ENCODE assay signal across 18 cellular contexts in the genomic region with DNA sequence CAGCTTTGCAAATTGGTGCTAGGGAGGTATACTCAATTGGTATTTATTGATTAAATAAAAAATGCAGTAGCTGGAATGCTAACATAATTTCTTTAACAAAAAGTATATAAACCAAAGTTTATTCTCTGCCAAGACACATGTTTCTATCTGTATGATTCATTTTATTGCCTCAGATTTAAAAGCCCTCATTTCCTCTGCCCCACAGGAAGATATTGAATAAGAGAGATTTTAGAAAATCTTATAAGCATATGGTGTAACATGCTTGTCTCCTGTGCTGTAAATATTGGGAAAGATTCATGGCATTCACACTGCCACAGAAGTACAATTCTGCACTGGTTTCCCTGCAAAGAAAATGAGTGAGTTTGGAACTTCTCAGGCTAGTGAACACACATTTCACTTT.
A peak's percentile ranks its signal among the peaks of the same experiment; 100 is the strongest.
DNase-seq lines count a peak whose midpoint lies in the region; ATAC-seq and TF ChIP-seq lines count a peak whose summit lies in the region.
"Had no signal": no experiment of that assay in that cellular context is flagged by ENCODE, and none has a peak within 500 bp of the region (broad histone marks: within the 10 kb centered on the region; RNA-seq: fewer than 3 reads in every experiment).

No MANE protein-coding gene starts in this region.

- H3K27ac Mint-ChIP-seq in MCF 10A (ENCODE audit: low read depth, unreplicated experiment) = no peak overlapping the region
- H3K27ac Mint-ChIP-seq in activated naive CD8-positive, alpha-beta T cell treated with anti-CD3 and anti-CD28 coated beads for 36 hours = no peak overlapping the region
- H3K27ac Mint-ChIP-seq: CD4-positive, alpha-beta memory T cell; GM23338 had no signal

- dilution Hi-C loops in mammary epithelial cell (cut with HindIII; ENCODE audit: low sequenced_read_pairs) = no loop called here

- TF ChIP-seq CTCF in MCF 10A (IDR thresholded peaks at IDR 0.05; ENCODE audit: unreplicated experiment) (no peak), mammary epithelial cell (conservative IDR thresholded peaks at IDR 0.05 in 1 of 2, IDR thresholded peaks at IDR 0.05 in 1 of 2; ENCODE audit: extremely low read depth in 1 of 2, insufficient read depth in 1 of 2, low read depth in 1 of 2, low read length in 2 of 2) (no peak), brain microvascular endothelial cell (IDR thresholded peaks at IDR 0.05; ENCODE audit: low read depth, low read length, missing control alignments) (no peak), fibroblast of mammary gland (conservative IDR thresholded peaks at IDR 0.05; ENCODE audit: control insufficient read depth, insufficient read depth, low read depth, low read length) (no peak)

- H3K9me3 Mint-ChIP-seq in MCF 10A (ENCODE audit: unreplicated experiment) = no peaks in the 10 kb centered on the region
- H3K9me3 Mint-ChIP-seq in activated naive CD8-positive, alpha-beta T cell treated with anti-CD3 and anti-CD28 coated beads for 36 hours = peaks cover 6% of the 10 kb centered on the region
- H3K9me3 Mint-ChIP-seq: GM23338 had no signal

- in situ Hi-C loops in mammary epithelial cell (cut with MboI; ENCODE audit: low sequenced_read_pairs in 2 of 2) = no loop called here
- in situ Hi-C loops in brain microvascular endothelial cell (cut with HindIII; ENCODE audit: low pct_ligation_motif_present, low sequenced_read_pairs) = no loop called here

- H3K9ac ChIP-seq in mammary epithelial cell (ENCODE audit: insufficient read depth, low read length) = no peak overlapping the region

- H3K79me2 ChIP-seq in mammary epithelial cell (ENCODE audit: insufficient read depth, low read length) = no peaks in the 10 kb centered on the region

- H3K4me1 Mint-ChIP-seq in MCF 10A (ENCODE audit: insufficient read depth, unreplicated experiment) = peaks cover 8% of the 10 kb centered on the region
- H3K4me1 Mint-ChIP-seq in activated naive CD8-positive, alpha-beta T cell treated with anti-CD3 and anti-CD28 coated beads for 36 hours = no peaks in the 10 kb centered on the region
- H3K4me1 Mint-ChIP-seq: CD4-positive, alpha-beta memory T cell had no signal

- no peaks in the 10 kb centered on the region for H3K36me3 Mint-ChIP-seq in MCF 10A (ENCODE audit: insufficient read depth, unreplicated experiment)
- H3K36me3 Mint-ChIP-seq in activated naive CD8-positive, alpha-beta T cell treated with anti-CD3 and anti-CD28 coated beads for 36 hours = no peaks in the 10 kb centered on the region
- H3K36me3 Mint-ChIP-seq: CD4-positive, alpha-beta memory T cell had no signal

- H3K4me3 Mint-ChIP-seq in MCF 10A (ENCODE audit: unreplicated experiment) = no peak overlapping the region
- no peak overlapping the region for H3K4me3 Mint-ChIP-seq in activated naive CD8-positive, alpha-beta T cell treated with anti-CD3 and anti-CD28 coated beads for 36 hours
- H3K4me3 Mint-ChIP-seq: CD4-positive, alpha-beta memory T cell; GM23338 had no signal

- no peak for ATAC-seq in HG03175 (IDR thresholded peaks at IDR 0.05; ENCODE audit: unreplicated experiment)
- no peak for ATAC-seq in GM18873 (IDR thresholded peaks at IDR 0.05; ENCODE audit: low FRiP score, unreplicated experiment)
- ATAC-seq: GM23338 had no signal

- no peaks in the 10 kb centered on the region for H3K4me1 ChIP-seq in mammary epithelial cell (ENCODE audit: insufficient read depth, low read length)

- H3K36me3 ChIP-seq in mammary epithelial cell (ENCODE audit: insufficient read depth, low read length) = no peaks in the 10 kb centered on the region
- no peaks in the 10 kb centered on the region for H3K36me3 ChIP-seq in brain microvascular endothelial cell (replicated peaks)

- no peak overlapping the region for H3K27ac ChIP-seq in mammary epithelial cell (ENCODE audit: insufficient read depth, low read depth, low read length)
- peak overlapping the region; percentile 8 for H3K27ac ChIP-seq in brain microvascular endothelial cell

- DNase-seq in MCF 10A (ENCODE audit: unreplicated experiment) (peak; percentile 8), mammary epithelial cell (no peak), brain microvascular endothelial cell (no peak), fibroblast of mammary gland (ENCODE audit: low read depth) (peak; percentile 34), epidermal melanocyte (ENCODE audit: insufficient read length, low spot score) (no peak)
- no peak for DNase-seq in activated naive CD8-positive, alpha-beta T cell treated with anti-CD3 and anti-CD28 coated beads for 36 hours
- DNase-seq: 8988T; CD4-positive, alpha-beta memory T cell; DMS153; GDM1; NCI-H1092 treated with DMSO at 0.1 percent for 48 hours; NCI-H2081; NCI-H2171 treated with DMSO at 0.1 percent for 48 hours; NCI-H446 treated with DMSO at 0.1 percent for 48 hours; Right ventricle myocardium superior had no signal

- H4K20me1 ChIP-seq in mammary epithelial cell (ENCODE audit: insufficient read depth, low read length) = no peaks in the 10 kb centered on the region

- H3K4me3 ChIP-seq in mammary epithelial cell (replicated peaks in 1 of 3; ENCODE audit: insufficient read depth in 1 of 3, low read depth in 2 of 3, low read length in 3 of 3) (no peak overlapping the region), brain microvascular endothelial cell (ENCODE audit: low read depth, low read length) (no peak overlapping the region), fibroblast of mammary gland (ENCODE audit: control insufficient read depth, low read depth, low read length) (no peak overlapping the region)
- H3K4me3 ChIP-seq: GM23338 had no signal

- POLR2A ChIA-PET in MCF 10A (lab: Yijun Ruan, JAX) = no interaction called here

- BruUV-seq in MCF 10A (replicated peaks; lab: Mats Ljungman, UMichigan) (no TSS peak), mammary epithelial cell (replicated peaks; lab: Mats Ljungman, UMichigan) (no TSS peak)

- H3K27me3 Mint-ChIP-seq in MCF 10A (ENCODE audit: insufficient read depth, unreplicated experiment) = no peaks in the 10 kb centered on the region
- H3K27me3 Mint-ChIP-seq in activated naive CD8-positive, alpha-beta T cell treated with anti-CD3 and anti-CD28 coated beads for 36 hours = no peaks in the 10 kb centered on the region
- H3K27me3 Mint-ChIP-seq: CD4-positive, alpha-beta memory T cell had no signal

- no peak overlapping the region for H2AFZ ChIP-seq in mammary epithelial cell (ENCODE audit: low read depth, low read length)
- H2AFZ ChIP-seq: GM23338 had no signal

- no peaks in the 10 kb centered on the region for H3K27me3 ChIP-seq in mammary epithelial cell (ENCODE audit: insufficient read depth, low read length)
- no peaks in the 10 kb centered on the region for H3K27me3 ChIP-seq in brain microvascular endothelial cell (replicated peaks)

- intact Hi-C loops in MCF 10A (cut with micrococcal nuclease) (no loop called here), mammary epithelial cell (cut with micrococcal nuclease) (no loop called here)

- peaks cover 10% of the 10 kb centered on the region for H3K9me3 ChIP-seq in mammary epithelial cell (replicated peaks; ENCODE audit: insufficient read depth, low read length)

- CTCF ChIA-PET in MCF 10A (lab: Yijun Ruan, JAX) (no interaction called here), mammary epithelial cell (lab: Charles Lee; ENCODE audit: low non-redundant PET) (no interaction called here)

- no peak overlapping the region for H3K4me2 ChIP-seq in mammary epithelial cell (ENCODE audit: insufficient read depth, low read depth, low read length)
- H3K4me2 ChIP-seq: GM23338 had no signal

Comparison
In these comparisons a context has a peak if more than half of its experiments do, and no peak if none do; other contexts are left out.
1. DNase-seq: peak in MCF 10A (single experiment) and fibroblast of mammary gland (single experiment); none in mammary epithelial cell (single experiment), brain microvascular endothelial cell (single experiment), epidermal melanocyte (single experiment) and activated naive CD8-positive, alpha-beta T cell treated with anti-CD3 and anti-CD28 coated beads for 36 hours (single experiment).